ENCODE assay signal across 29 cellular contexts in genomic region chr14:91017011-91017410, GRCh38.
"Had no signal": no experiment of that assay in that cellular context is flagged by ENCODE, and none has a peak within 500 bp of the region (broad histone marks: within the 10 kb centered on the region; RNA-seq: fewer than 3 reads in every experiment).

No MANE protein-coding gene starts in this region.

- H3K4me1 ChIP-seq: neural progenitor cell, parathyroid adenoma, uterus had no signal

- H2AFZ ChIP-seq: neural progenitor cell, parathyroid adenoma had no signal

- H3K36me3 ChIP-seq: lower lobe of right lung, neural progenitor cell, stomach, suprapubic skin, thoracic aorta, tibial artery, uterus had no signal

- H3K27me3 ChIP-seq: neural progenitor cell, neutrophil, stomach, suprapubic skin, tibial artery, uterus had no signal

- H3K4me2 ChIP-seq: neural progenitor cell had no signal

- H3K4me3 ChIP-seq: lower lobe of right lung, neural progenitor cell, psoas muscle, skin epidermis, stomach, suprapubic skin, thoracic aorta, tibial artery, uterus had no signal

- DNase-seq: hypothalamus; immature natural killer cell; kidney; lower lobe of right lung; mammary epithelial cell; mesenchymal stem cell; naive B cell; natural killer cell; nephron progenitor cell; occipital lobe; psoas muscle; stimulated activated CD4-positive, alpha-beta T cell treated with anti-CD3 and anti-CD28 coated beads, Interleukin-12 subunit alpha, Interleukin-12 subunit beta, amount 100 ng/mL, for 4 hours; stimulated activated CD4-positive, alpha-beta T cell treated with anti-CD3 and anti-CD28 coated beads, Interleukin-15, amount 100 ng/mL, for 24 hours; stimulated activated CD4-positive, alpha-beta T cell treated with anti-CD3 and anti-CD28 coated beads, Interleukin-2, amount 100 ng/mL, for 24 hours; stimulated activated CD4-positive, alpha-beta T cell treated with anti-CD3 and anti-CD28 coated beads, Interleukin-4, amount 100 ng/mL, for 1 hour; stimulated activated naive B cell treated with anti-CD40 and anti-IgM and Interleukin-4, amounts not matched to agents 10 μg/mL and 1 μg/mL and 100 μg/mL, for 72 hours; stimulated activated naive CD8-positive, alpha-beta T cell treated with anti-CD3 and anti-CD28 coated beads, Interleukin-15, Interleukin-2, amounts not matched to agents 100 U/mL and 50 U/mL, for 24 hours; stomach; tibial artery; uterus had no signal

- H3K27ac ChIP-seq: lower lobe of right lung, neural progenitor cell, neutrophil, parathyroid adenoma, psoas muscle, skin epidermis, stomach, suprapubic skin, thoracic aorta, tibial artery, uterus had no signal

- FAIRE-seq: islet of Langerhans, kidney had no signal

- H3K9ac ChIP-seq: neural progenitor cell, parathyroid adenoma had no signal

- H3K9me3 ChIP-seq: lower lobe of right lung, neutrophil, psoas muscle, stomach, suprapubic skin, thoracic aorta, tibial artery, uterus had no signal

- H3K79me2 ChIP-seq: parathyroid adenoma had no signal

- ATAC-seq: left lobe of liver; lower lobe of right lung; natural killer cell; sciatic nerve; stimulated activated naive B cell treated with anti-CD40 and anti-IgM and Interleukin-4, amounts not matched to agents 10 μg/mL and 1 μg/mL and 100 μg/mL, for 72 hours; stimulated activated naive CD8-positive, alpha-beta T cell treated with anti-CD3 and anti-CD28 coated beads, Interleukin-15, Interleukin-2, amounts not matched to agents 100 U/mL and 50 U/mL, for 24 hours had no signal
